In genomic region chr17:13787636-13788035, GRCh38 we compare ENCODE assay signal across 33 cellular contexts.
"Had no signal": no experiment of that assay in that cellular context is flagged by ENCODE, and none has a peak within 500 bp of the region (broad histone marks: within the 10 kb centered on the region; RNA-seq: fewer than 3 reads in every experiment).

No MANE protein-coding gene starts in this region.

- H3K27ac Mint-ChIP-seq: activated B cell treated with CpG ODN at 0.5 μM for 24 hours; activated CD4-positive, alpha-beta memory T cell treated with anti-CD3 and anti-CD28 coated beads, Interleukin-2, amount 10 ng/mL, durations not matched to agents 7 days and 5 days; activated naive CD8-positive, alpha-beta T cell; activated T-cell treated with anti-CD3 and anti-CD28 coated beads, Interleukin-2, amount 50 U/mL, for 24 hours; activated T-cell treated with anti-CD3 and anti-CD28 coated beads, Interleukin-2, amount 50 U/mL, for 72 hours; effector memory CD8-positive, alpha-beta T cell; T-helper 17 cell; T-helper 2 cell treated with Interferon-gamma antibody and Interleukin-4, amounts not matched to agents 5 μg/mL and 100 μg/mL, for 36 hours had no signal

- ATAC-seq: activated CD4-positive, CD25-positive, alpha-beta regulatory T cell treated with anti-CD3 and anti-CD28 coated beads, Interleukin-2, amount 50 U/mL, for 24 hours; activated T-cell treated with anti-CD3 and anti-CD28 coated beads, Interleukin-2, amount 50 U/mL, for 72 hours; effector memory CD8-positive, alpha-beta T cell; foreskin keratinocyte; gastrocnemius medialis; T-helper 17 cell had no signal

- H3K4me3 Mint-ChIP-seq: activated B cell treated with CpG ODN at 0.5 μM for 24 hours; activated CD4-positive, alpha-beta memory T cell treated with anti-CD3 and anti-CD28 coated beads, Interleukin-2, amount 10 ng/mL, durations not matched to agents 7 days and 5 days; activated naive CD8-positive, alpha-beta T cell; activated T-cell treated with anti-CD3 and anti-CD28 coated beads, Interleukin-2, amount 50 U/mL, for 24 hours; activated T-cell treated with anti-CD3 and anti-CD28 coated beads, Interleukin-2, amount 50 U/mL, for 72 hours; effector memory CD8-positive, alpha-beta T cell; T-helper 17 cell; T-helper 2 cell treated with Interferon-gamma antibody and Interleukin-4, amounts not matched to agents 5 μg/mL and 100 μg/mL, for 36 hours had no signal

- FAIRE-seq: colon had no signal

- H3K36me3 ChIP-seq: brain microvascular endothelial cell, esophagus muscularis mucosa, gastrocnemius medialis, heart left ventricle, WERI-Rb-1 had no signal

- H3K9me3 ChIP-seq: esophagus muscularis mucosa, gastrocnemius medialis had no signal

- H3K4me1 ChIP-seq: foreskin keratinocyte, gastrocnemius medialis had no signal

- H3K27ac ChIP-seq: brain microvascular endothelial cell, esophagus muscularis mucosa, foreskin keratinocyte, gastrocnemius medialis, WERI-Rb-1 had no signal

- H3K9me3 Mint-ChIP-seq: activated B cell treated with CpG ODN at 0.5 μM for 24 hours; activated CD4-positive, alpha-beta memory T cell treated with anti-CD3 and anti-CD28 coated beads, Interleukin-2, amount 10 ng/mL, durations not matched to agents 7 days and 5 days; activated T-cell treated with anti-CD3 and anti-CD28 coated beads, Interleukin-2, amount 50 U/mL, for 72 hours; effector memory CD8-positive, alpha-beta T cell; T-helper 2 cell treated with Interferon-gamma antibody and Interleukin-4, amounts not matched to agents 5 μg/mL and 100 μg/mL, for 36 hours had no signal

- DNase-seq: activated B cell treated with CpG ODN at 0.5 μM for 24 hours; activated CD4-positive, alpha-beta memory T cell treated with anti-CD3 and anti-CD28 coated beads, Interleukin-2, amount 10 ng/mL, durations not matched to agents 7 days and 5 days; activated CD4-positive, alpha-beta T cell treated with anti-CD3 and anti-CD28 coated beads for 48 hours; activated CD4-positive, alpha-beta T cell treated with anti-CD3 and anti-CD28 coated beads, Interleukin-2, amount 50 U/mL, for 4 hours; activated CD8-positive, alpha-beta memory T cell treated with anti-CD3 and anti-CD28 coated beads, Interleukin-2, amount 50 U/mL, for 48 hours; activated gamma-delta T cell; activated naive CD4-positive, alpha-beta T cell; activated naive CD4-positive, alpha-beta T cell treated with anti-CD3 and anti-CD28 coated beads, Interleukin-2, amount 50 U/mL, for 16 hours; activated T-cell treated with anti-CD3 and anti-CD28 coated beads for 4 hours; activated T-cell treated with anti-CD3 and anti-CD28 coated beads, Interleukin-2, amount 50 U/mL, for 24 hours; activated T-cell treated with anti-CD3 and anti-CD28 coated beads, Interleukin-2, amount 50 U/mL, for 72 hours; amniotic stem cell; anterior cingulate cortex; brain microvascular endothelial cell; caudate nucleus; cortex of kidney; dermis blood vessel endothelial cell; effector CD4-positive, alpha-beta T cell; effector memory CD8-positive, alpha-beta T cell; erythroblast; foreskin keratinocyte; gastrocnemius medialis; glutamatergic neuron; T-helper 1 cell; T-helper 17 cell; T1000; WERI-Rb-1 had no signal

- H3K27me3 ChIP-seq: brain microvascular endothelial cell, esophagus muscularis mucosa, foreskin keratinocyte, gastrocnemius medialis, heart left ventricle had no signal

- H3K4me3 ChIP-seq: esophagus muscularis mucosa, gastrocnemius medialis, heart left ventricle had no signal

- H3K27me3 Mint-ChIP-seq: activated B cell treated with CpG ODN at 0.5 μM for 24 hours; activated CD4-positive, alpha-beta memory T cell treated with anti-CD3 and anti-CD28 coated beads, Interleukin-2, amount 10 ng/mL, durations not matched to agents 7 days and 5 days; activated naive CD8-positive, alpha-beta T cell; activated T-cell treated with anti-CD3 and anti-CD28 coated beads, Interleukin-2, amount 50 U/mL, for 24 hours; T-helper 17 cell had no signal

- H3K4me1 Mint-ChIP-seq: activated CD4-positive, alpha-beta memory T cell treated with anti-CD3 and anti-CD28 coated beads, Interleukin-2, amount 10 ng/mL, durations not matched to agents 7 days and 5 days; T-helper 17 cell had no signal
